21 cellular contexts compared by ENCODE assay signal in the genomic region with DNA sequence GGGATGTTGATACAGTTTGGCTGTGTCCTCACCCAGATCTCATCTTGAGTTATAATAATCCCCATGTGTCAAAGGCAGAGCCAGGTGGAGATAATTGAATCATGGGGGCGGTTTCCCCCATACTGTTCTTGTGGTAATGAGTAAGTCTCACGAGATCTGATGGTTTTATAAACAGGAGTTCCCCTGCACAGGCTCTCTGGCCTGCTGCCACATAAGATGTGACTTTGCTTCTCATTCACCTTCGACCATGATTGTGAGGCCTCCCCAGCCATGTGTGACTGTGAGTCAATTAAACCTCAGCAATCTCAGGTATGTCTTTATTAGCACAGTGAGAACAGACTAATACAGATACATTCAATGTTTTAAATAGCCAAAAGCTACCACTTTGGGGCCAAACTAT. TPM values are rescaled to one million over a fixed set of nuclear protein-coding genes. Genes with fewer than 3 reads are reported as not detected.
DNase-seq lines count a peak whose midpoint lies in the region; ATAC-seq and TF ChIP-seq lines count a peak whose summit lies in the region.
"Had no signal": no experiment of that assay in that cellular context is flagged by ENCODE, and none has a peak within 500 bp of the region (broad histone marks: within the 10 kb centered on the region; RNA-seq: fewer than 3 reads in every experiment).

No MANE protein-coding gene starts in this region.

- H3K36me3 ChIP-seq in Panc1 (ENCODE audit: control insufficient read depth, insufficient read depth, low read length), result no peaks in the 10 kb centered on the region
- H3K36me3 ChIP-seq: neutrophil, right atrium auricular region had no signal

- intact Hi-C loops in Panc1 (cut with micrococcal nuclease; ENCODE audit: unreplicated experiment), result no loop called here

- no TSS peak for BruUV-seq in Panc1 (replicated peaks; lab: Mats Ljungman, UMichigan)

- H3K4me1 ChIP-seq in Panc1 (ENCODE audit: control insufficient read depth, insufficient read depth, low read length), result peaks cover 14% of the 10 kb centered on the region
- H3K4me1 ChIP-seq: right atrium auricular region had no signal

- TF ChIP-seq CTCF in Panc1 (IDR thresholded peaks at IDR 0.05), result no peak

- H3K27me3 ChIP-seq in Panc1 (ENCODE audit: control insufficient read depth, insufficient read depth, low read length), result no peaks in the 10 kb centered on the region
- H3K27me3 ChIP-seq: hepatocyte, neutrophil, right atrium auricular region had no signal

- DNase-seq in NCI-H1436 (lab: John Stamatoyannopoulos, UW) (peak; percentile 31), NCI-H1436 treated with DMSO at 0.1 percent for 48 hours (lab: John Stamatoyannopoulos, UW) (no peak), Daoy (ENCODE audit: low read depth) (peak; percentile 86), Panc1 (ENCODE audit: low read depth, low spot score) (peak; percentile 63), glomerular visceral epithelial cell (ENCODE audit: extremely low spot score) (peak; percentile 91), OCI-M1 (lab: John Stamatoyannopoulos, UW) (no peak), NCI-H1417 (lab: John Stamatoyannopoulos, UW) (no peak), NCI-H526 treated with DMSO at 0.1 percent for 48 hours (lab: John Stamatoyannopoulos, UW) (no peak)
- DNase-seq: 8988T; activated effector memory CD4-positive, alpha-beta T cell treated with Interleukin-2 at 50 U/mL for 16 hours; C1 segment of cervical spinal cord; HCEC 1CT; kidney; MM.1S; NCI-H2029 treated with DMSO at 0.1 percent for 48 hours; NCI-H524 treated with DMSO at 0.1 percent for 48 hours; T-cell had no signal

- H3K9me3 ChIP-seq in Panc1 (ENCODE audit: control insufficient read depth, insufficient read depth, low read depth, low read length), result no peaks in the 10 kb centered on the region
- H3K9me3 ChIP-seq: neutrophil, right atrium auricular region had no signal

- in situ Hi-C loops in Panc1 (cut with HindIII; ENCODE audit: low pct_unique_long_range_greater_than_20kb, low sequenced_read_pairs), result no loop called here

- H3K4me3 ChIP-seq in Panc1 (ENCODE audit: low read depth in 2 of 2, low read length in 2 of 2), result no peak overlapping the region
- H3K4me3 ChIP-seq: hepatocyte, right atrium auricular region had no signal

- POLR2A ChIA-PET in Panc1 (lab: Charles Lee), result no interaction called here

- peak; percentile 85 for ATAC-seq in Panc1
- ATAC-seq: T-cell had no signal

- CTCF ChIA-PET in Panc1 (lab: Charles Lee), result no interaction called here

- peak overlapping the region; percentile 45; the same call in 1 of the 2 replicates for H3K27ac ChIP-seq in Panc1 (ENCODE audit: low read length)
- H3K27ac ChIP-seq: hepatocyte, neutrophil, right atrium auricular region, RWPE1 had no signal

RNA-seq across cellular contexts. Expression of a gene that starts 41.1 kb away (rescaled TPM):
- total RNA-seq in Daoy (2014; rRNA removed; shearing (Covaris generic)), result 4.9 and 7.5 TPM in 2 replicates
- total RNA-seq in Panc1 (2021; ENCODE audit: unreplicated experiment), result 19.1 TPM
- 15.3 TPM for polyA plus RNA-seq in Panc1 (2012; ENCODE audit: insufficient read length)
- total RNA-seq: right atrium auricular region had no signal

Comparison
In these comparisons a context has a peak if more than half of its experiments do, and no peak if none do; other contexts are left out.
1. DNase-seq: peak in NCI-H1436 (single experiment), Daoy (single experiment), Panc1 (single experiment) and glomerular visceral epithelial cell (single experiment); none in NCI-H1436 treated with DMSO at 0.1 percent for 48 hours (single experiment), OCI-M1 (single experiment), NCI-H1417 (0 of 3) and NCI-H526 treated with DMSO at 0.1 percent for 48 hours (single experiment).